In genomic region chr2:231187736-231188505, GRCh38 we compare ENCODE assay signal across 15 cellular contexts. TPM values are rescaled to one million over a fixed set of nuclear protein-coding genes. Genes with fewer than 3 reads are reported as not detected.
DNase-seq lines count a peak whose midpoint lies in the region; ATAC-seq, FAIRE-seq and TF ChIP-seq lines count a peak whose summit lies in the region.
"Had no signal": no experiment of that assay in that cellular context is flagged by ENCODE, and none has a peak within 500 bp of the region (broad histone marks: within the 10 kb centered on the region; RNA-seq: fewer than 3 reads in every experiment).

No MANE protein-coding gene starts in this region.

- no peak for FAIRE-seq in kidney (lab: Jason Lieb, UNC)
- FAIRE-seq: GM12891, keratinocyte, TTC549 had no signal

- H3K9ac ChIP-seq in kidney (ENCODE audit: low read length in 2 of 2), result no peak overlapping the region

- H3K27me3 ChIP-seq in testis, result no peaks in the 10 kb centered on the region

- H3K27ac ChIP-seq in kidney (ENCODE audit: low read depth in 2 of 2, low read length in 2 of 2) (no peak overlapping the region), testis (peak overlapping the region in 1 of 2 donors; percentile 23)

- H3K27me3 Mint-ChIP-seq in chondrocyte (ENCODE audit: low read depth), result no peaks in the 10 kb centered on the region

- H3K36me3 ChIP-seq in kidney (ENCODE audit: control insufficient read depth in 1 of 2, insufficient read depth in 2 of 2, low read length in 2 of 2), result no peaks in the 10 kb centered on the region
- H3K36me3 ChIP-seq in testis (ENCODE audit: low read depth, missing control alignments), result no peaks in the 10 kb centered on the region

- ATAC-seq in GM21825 (IDR thresholded peaks at IDR 0.05; ENCODE audit: unreplicated experiment) (no peak), GM21526 (IDR thresholded peaks at IDR 0.05; ENCODE audit: low FRiP score, unreplicated experiment) (no peak)
- no peak for ATAC-seq in activated naive CD4-positive, alpha-beta T cell treated with anti-CD3 and anti-CD28 coated beads, Interleukin-2, amount 50 U/mL, for 72 hours

- H3K4me3 ChIP-seq in kidney (ENCODE audit: low read length in 2 of 2) (no peak overlapping the region), testis (no peak overlapping the region)

- H3K9me3 Mint-ChIP-seq in chondrocyte (ENCODE audit: low read depth), result no peaks in the 10 kb centered on the region
- no peaks in the 10 kb centered on the region for H3K9me3 Mint-ChIP-seq in activated naive CD4-positive, alpha-beta T cell treated with anti-CD3 and anti-CD28 coated beads, Interleukin-2, amount 50 U/mL, for 72 hours

- H3K27ac Mint-ChIP-seq in chondrocyte (ENCODE audit: unreplicated experiment), result peak overlapping the region; percentile 97
- H3K27ac Mint-ChIP-seq in activated naive CD4-positive, alpha-beta T cell treated with anti-CD3 and anti-CD28 coated beads, Interleukin-2, amount 50 U/mL, for 72 hours, result no peak overlapping the region

- peaks cover 72% of the 10 kb centered on the region for H3K4me1 Mint-ChIP-seq in chondrocyte (ENCODE audit: low read depth)

- intact Hi-C loops in kidney (cut with DNase I), result no loop called here
- intact Hi-C loops in testis (cut with DNase I; ENCODE audit: low total_unique reads), result no loop called here

- 74 to 83% methylated on average over 15 to 18 of the region's 18 CpGs for WGBS in testis, 2 donors

- TF ChIP-seq POLR2A in testis (IDR thresholded peaks at IDR 0.05), result no peak

- no peaks in the 10 kb centered on the region for H3K36me3 Mint-ChIP-seq in chondrocyte (ENCODE audit: low read depth)
- no peaks in the 10 kb centered on the region for H3K36me3 Mint-ChIP-seq in activated naive CD4-positive, alpha-beta T cell treated with anti-CD3 and anti-CD28 coated beads, Interleukin-2, amount 50 U/mL, for 72 hours

- H3K4me1 ChIP-seq in kidney (ENCODE audit: control insufficient read depth in 1 of 2, insufficient read depth in 1 of 2, low read depth in 1 of 2, low read length in 2 of 2), result peaks cover 4 to 8% of the 10 kb centered on the region in 2 donors
- H3K4me1 ChIP-seq in testis, result peaks cover 31% of the 10 kb centered on the region

- TF ChIP-seq CTCF in chondrocyte (IDR thresholded peaks at IDR 0.05) (no peak), kidney (IDR thresholded peaks at IDR 0.05; ENCODE audit: borderline replicate concordance, extremely low read depth, insufficient read depth) (no peak), testis (IDR thresholded peaks at IDR 0.05) (no peak)

- H3K4me3 Mint-ChIP-seq in chondrocyte (ENCODE audit: unreplicated experiment), result no peak overlapping the region

- H3K9me3 ChIP-seq in kidney (ENCODE audit: control insufficient read depth in 1 of 2, low read length in 2 of 2) (no peaks in the 10 kb centered on the region), testis (no peaks in the 10 kb centered on the region)

- DNase-seq in LHCN-M2 (ENCODE audit: low read depth), result peak; percentile 94
- no peak for DNase-seq in chondrocyte (ENCODE audit: low spot score)
- DNase-seq in kidney, result peak; percentile 75
- peak; percentile 62 for DNase-seq in testis
- no peak for DNase-seq in activated naive CD4-positive, alpha-beta T cell treated with anti-CD3 and anti-CD28 coated beads, Interleukin-2, amount 50 U/mL, for 72 hours (ENCODE audit: low spot score in 2 of 2)
- no peak for DNase-seq in amniotic stem cell (lab: John Stamatoyannopoulos, UW)
- DNase-seq: amygdala; DMS 273 treated with DMSO at 0.1 percent for 48 hours; NCI-H2227 treated with DMSO at 0.1 percent for 48 hours; stimulated activated naive CD4-positive, alpha-beta T cell treated with Interleukin-2 at 50 U/mL for 16 hours had no signal

RNA-seq across cellular contexts. Expression of gene ARMC9, which starts 10.5 kb away (rescaled TPM):
- total RNA-seq in LHCN-M2 (2014; rRNA removed), result 37.7 and 39.8 TPM in 2 replicates
- polyA plus RNA-seq in LHCN-M2 (2012), result 55.3 TPM
- 71.6 to 188 TPM (median 187 TPM) in 3 replicates for total RNA-seq in chondrocyte
- 18.2 TPM for total RNA-seq in kidney
- polyA plus RNA-seq in kidney (ENCODE audit: insufficient read depth, low read depth, low replicate concordance), result 7.3 TPM
- total RNA-seq in testis, result 10 to 100 TPM; 47.5 to 49.7 TPM
- 35.0 TPM for polyA plus RNA-seq in testis (ENCODE audit: insufficient read depth, low read depth, low replicate concordance)
- 1 to 10 TPM; 2.0 to 4.0 TPM for total RNA-seq in activated naive CD4-positive, alpha-beta T cell treated with anti-CD3 and anti-CD28 coated beads, Interleukin-2, amount 50 U/mL, for 72 hours

Comparison
In these comparisons a context has a peak if more than half of its experiments do, and no peak if none do; other contexts are left out.
1. DNase-seq: peak in LHCN-M2 (single experiment), kidney (single experiment) and testis (single experiment); none in chondrocyte (single experiment), activated naive CD4-positive, alpha-beta T cell treated with anti-CD3 and anti-CD28 coated beads, Interleukin-2, amount 50 U/mL, for 72 hours (0 of 2) and amniotic stem cell (single experiment).